In the genomic region with DNA sequence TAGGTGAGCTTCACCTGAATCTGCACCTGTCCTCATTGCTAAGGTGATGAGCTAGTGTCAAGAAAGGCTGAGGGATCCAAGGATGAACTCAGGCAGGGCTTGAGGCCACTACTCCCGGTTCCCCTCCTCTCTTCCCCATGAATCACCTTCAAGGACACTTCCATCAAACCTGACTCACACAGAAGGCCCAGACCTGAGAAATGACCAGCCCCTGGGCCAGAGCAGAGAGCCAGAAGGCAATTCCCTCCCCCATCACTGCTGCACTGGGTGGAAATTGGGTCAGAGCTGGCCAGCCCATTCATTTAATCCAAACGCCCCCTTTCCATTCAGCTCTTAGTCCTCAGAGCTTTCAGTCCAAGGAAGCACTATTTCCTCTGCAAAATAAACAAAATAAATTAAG, we compare ENCODE assay signal across 1 cellular context.
TF ChIP-seq lines count a peak whose summit lies in the region.

No MANE protein-coding gene starts in this region.

TF ChIP-seq in SK-N-SH treated with all-trans-retinoic acid at 6 μM for 48 hours, 23 proteins besides CTCF, POLR2A, EP300 and RAD21 (continued from another document):
- TF ChIP-seq, protein P1, sequence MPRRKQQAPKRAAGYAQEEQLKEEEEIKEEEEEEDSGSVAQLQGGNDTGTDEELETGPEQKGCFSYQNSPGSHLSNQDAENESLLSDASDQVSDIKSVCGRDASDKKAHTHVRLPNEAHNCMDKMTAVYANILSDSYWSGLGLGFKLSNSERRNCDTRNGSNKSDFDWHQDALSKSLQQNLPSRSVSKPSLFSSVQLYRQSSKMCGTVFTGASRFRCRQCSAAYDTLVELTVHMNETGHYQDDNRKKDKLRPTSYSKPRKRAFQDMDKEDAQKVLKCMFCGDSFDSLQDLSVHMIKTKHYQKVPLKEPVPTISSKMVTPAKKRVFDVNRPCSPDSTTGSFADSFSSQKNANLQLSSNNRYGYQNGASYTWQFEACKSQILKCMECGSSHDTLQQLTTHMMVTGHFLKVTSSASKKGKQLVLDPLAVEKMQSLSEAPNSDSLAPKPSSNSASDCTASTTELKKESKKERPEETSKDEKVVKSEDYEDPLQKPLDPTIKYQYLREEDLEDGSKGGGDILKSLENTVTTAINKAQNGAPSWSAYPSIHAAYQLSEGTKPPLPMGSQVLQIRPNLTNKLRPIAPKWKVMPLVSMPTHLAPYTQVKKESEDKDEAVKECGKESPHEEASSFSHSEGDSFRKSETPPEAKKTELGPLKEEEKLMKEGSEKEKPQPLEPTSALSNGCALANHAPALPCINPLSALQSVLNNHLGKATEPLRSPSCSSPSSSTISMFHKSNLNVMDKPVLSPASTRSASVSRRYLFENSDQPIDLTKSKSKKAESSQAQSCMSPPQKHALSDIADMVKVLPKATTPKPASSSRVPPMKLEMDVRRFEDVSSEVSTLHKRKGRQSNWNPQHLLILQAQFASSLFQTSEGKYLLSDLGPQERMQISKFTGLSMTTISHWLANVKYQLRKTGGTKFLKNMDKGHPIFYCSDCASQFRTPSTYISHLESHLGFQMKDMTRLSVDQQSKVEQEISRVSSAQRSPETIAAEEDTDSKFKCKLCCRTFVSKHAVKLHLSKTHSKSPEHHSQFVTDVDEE (CRISPR knock-in tag; IDR thresholded peaks at IDR 0.05) = no peak
- TF ChIP-seq ZC3H10 (CRISPR knock-in tag; IDR thresholded peaks at IDR 0.05) (no peak), BACH2 (CRISPR knock-in tag; IDR thresholded peaks at IDR 0.05; ENCODE audit: borderline replicate concordance) (no peak), TCF4 (CRISPR knock-in tag; IDR thresholded peaks at IDR 0.05; ENCODE audit: borderline replicate concordance) (no peak), ZFP30 (CRISPR knock-in tag; IDR thresholded peaks at IDR 0.05) (no peak), PATZ1 (CRISPR knock-in tag; IDR thresholded peaks at IDR 0.05; ENCODE audit: borderline replicate concordance) (no peak), CREB5 (CRISPR knock-in tag; IDR thresholded peaks at IDR 0.05; ENCODE audit: low read depth) (no peak), RARB (CRISPR knock-in tag; IDR thresholded peaks at IDR 0.05) (no peak)
